ENCODE assay signal across 2 cellular contexts in genomic region chr4:173379929-173380328, GRCh38.
TF ChIP-seq lines count a peak whose summit lies in the region.

No MANE protein-coding gene starts in this region.

TF ChIP-seq in GM12878, 131 proteins besides CTCF, POLR2A, EP300 and RAD21:
- TF ChIP-seq ZNF217 (IDR thresholded peaks at IDR 0.05) (no peak), FOS (IDR thresholded peaks at IDR 0.05; ENCODE audit: borderline replicate concordance, extremely low read depth, insufficient read length) (no peak), E2F8 (IDR thresholded peaks at IDR 0.05; ENCODE audit: low read depth, partially characterized antibody) (no peak), ZBTB33 (IDR thresholded peaks at IDR 0.05) (no peak), CBX3 (IDR thresholded peaks at IDR 0.05; ENCODE audit: borderline replicate concordance, low read depth) (no peak), ZNF24 (IDR thresholded peaks at IDR 0.05) (peak; percentile 76), ETV6 (conservative IDR thresholded peaks at IDR 0.05 in 1 of 2, IDR thresholded peaks at IDR 0.05 in 1 of 2; ENCODE audit: borderline replicate concordance in 1 of 2, low read depth in 1 of 2) (no peak)

TF ChIP-seq in H1, 55 proteins besides CTCF, POLR2A, EP300 and RAD21:
- TF ChIP-seq CHD2 (IDR thresholded peaks at IDR 0.05; ENCODE audit: low read length) (no peak), BACH1 (IDR thresholded peaks at IDR 0.05; ENCODE audit: low read length) (no peak), SIX5 (IDR thresholded peaks at IDR 0.05; ENCODE audit: low read depth, low read length) (no peak), SIRT6 (IDR thresholded peaks at IDR 0.05; ENCODE audit: low read length) (no peak), TCF12 (IDR thresholded peaks at IDR 0.05; ENCODE audit: low read depth, low read length) (no peak), SAP30 (IDR thresholded peaks at IDR 0.05; ENCODE audit: insufficient read depth, insufficient replicate concordance, low read length) (no peak), EZH2 (IDR thresholded peaks at IDR 0.05; ENCODE audit: low read depth, low read length, severe bottlenecking) (no peak), KDM1A (IDR thresholded peaks at IDR 0.05; ENCODE audit: borderline replicate concordance, low read length) (no peak), HDAC6 (IDR thresholded peaks at IDR 0.05; ENCODE audit: low read depth, low read length) (no peak), GTF2F1 (IDR thresholded peaks at IDR 0.05; ENCODE audit: borderline replicate concordance, low read depth, low read length) (no peak), CBX8 (IDR thresholded peaks at IDR 0.05; ENCODE audit: borderline replicate concordance, low read depth, low read length) (no peak), RFX5 (IDR thresholded peaks at IDR 0.05; ENCODE audit: borderline replicate concordance, low read depth, low read length) (no peak), PHF8 (conservative IDR thresholded peaks at IDR 0.05; ENCODE audit: low read depth, low read length) (no peak), FOSL1 (IDR thresholded peaks at IDR 0.05; ENCODE audit: insufficient read depth, low read depth, low read length) (no peak), SP2 (IDR thresholded peaks at IDR 0.05; ENCODE audit: low read length) (no peak), RBBP5 (IDR thresholded peaks at IDR 0.05; ENCODE audit: borderline replicate concordance, low read depth, low read length) (no peak), POU5F1 (IDR thresholded peaks at IDR 0.05; ENCODE audit: low read depth, low read length) (no peak), BRCA1 (IDR thresholded peaks at IDR 0.05; ENCODE audit: low read depth, low read length) (no peak), GABPA (IDR thresholded peaks at IDR 0.05; ENCODE audit: borderline replicate concordance, insufficient read depth, low read length) (no peak)
